In genomic region chr7:22105550-22105949, GRCh38 we compare ENCODE assay signal across 25 cellular contexts.
A peak's percentile ranks its signal among the peaks of the same experiment; 100 is the strongest.
DNase-seq lines count a peak whose midpoint lies in the region; ATAC-seq, FAIRE-seq and TF ChIP-seq lines count a peak whose summit lies in the region.
"Had no signal": no experiment of that assay in that cellular context is flagged by ENCODE, and none has a peak within 500 bp of the region (broad histone marks: within the 10 kb centered on the region; RNA-seq: fewer than 3 reads in every experiment).

No MANE protein-coding gene starts in this region.

- H4K20me1 ChIP-seq in K562 (replicated peaks; ENCODE audit: control insufficient read depth, insufficient read depth, low read length) (no peaks in the 10 kb centered on the region), mammary epithelial cell (ENCODE audit: insufficient read depth, low read length) (no peaks in the 10 kb centered on the region)
- H4K20me1 ChIP-seq: BLaER1 treated with 17β-estradiol and CSF1 and Interleukin-3, amounts not matched to agents 10 nM and 100 nM had no signal

- H3K4me3 Mint-ChIP-seq in Calu3 (ENCODE audit: low read depth, unreplicated experiment): no peak overlapping the region
- H3K4me3 Mint-ChIP-seq: CD14-positive monocyte; CD4-positive, alpha-beta T cell; CD8-positive, alpha-beta memory T cell; HFFc6 had no signal

- ATAC-seq in K562 (no peak), GM21825 (IDR thresholded peaks at IDR 0.05; ENCODE audit: unreplicated experiment) (no peak)
- ATAC-seq: A549 had no signal

- H3K4me1 ChIP-seq in K562 (replicated peaks in 1 of 2; ENCODE audit: control insufficient read depth in 2 of 2, insufficient read depth in 2 of 2, low read length in 2 of 2) (peaks cover 0 to 5% of the 10 kb centered on the region in 2 experiments; a peak in 2 of 5 replicates), tibial nerve (peaks cover 0 to 20% (median 17%) of the 10 kb centered on the region in 4 donors), mammary epithelial cell (ENCODE audit: insufficient read depth, low read length) (no peaks in the 10 kb centered on the region)
- H3K4me1 ChIP-seq: A549, HAP-1 had no signal

- peaks cover 21% of the 10 kb centered on the region for H3K36me3 Mint-ChIP-seq in Calu3 (ENCODE audit: insufficient read depth, unreplicated experiment)
- H3K36me3 Mint-ChIP-seq: CD14-positive monocyte; CD8-positive, alpha-beta memory T cell had no signal

- dilution Hi-C loops in mammary epithelial cell (cut with HindIII; ENCODE audit: low sequenced_read_pairs): loop anchor here (25.0 kb wide), 1 partner anchor 357 kb away; no protein-coding TSS in a partner anchor

- WGBS in K562 (ENCODE audit: insufficient coverage, low coverage, missing lambda C conversion rate): 39% methylated on average over 7 of the region's 7 CpGs
- WGBS in tibial nerve, 2 donors: 91 to 95% methylated on average over 7 of the region's 7 CpGs
- WGBS in mammary epithelial cell (ENCODE audit: low coverage, missing lambda C conversion rate): 90% methylated on average over 7 of the region's 7 CpGs

- H3K27me3 ChIP-seq in K562 (ENCODE audit: control insufficient read depth in 2 of 2, insufficient read depth in 2 of 2, low read length in 2 of 2) (peaks cover 16 to 28% of the 10 kb centered on the region in 2 experiments; a peak in 4 of 5 replicates), dorsolateral prefrontal cortex (no peaks in the 10 kb centered on the region), tibial nerve (no peaks in the 10 kb centered on the region), mammary epithelial cell (ENCODE audit: insufficient read depth, low read length) (no peaks in the 10 kb centered on the region)
- H3K27me3 ChIP-seq: BLaER1 treated with 17β-estradiol and CSF1 and Interleukin-3, amounts not matched to agents 10 nM and 100 nM had no signal

- H2AFZ ChIP-seq in K562 (ENCODE audit: low read depth, low read length) (no peak overlapping the region), mammary epithelial cell (ENCODE audit: low read depth, low read length) (no peak overlapping the region)

- peak overlapping the region; percentile 22 for H3K27ac Mint-ChIP-seq in Calu3 (ENCODE audit: unreplicated experiment)
- H3K27ac Mint-ChIP-seq: CD14-positive monocyte; CD4-positive, alpha-beta T cell; CD8-positive, alpha-beta memory T cell; HFFc6 had no signal

- in situ Hi-C loops in K562 (cut with MboI) (loop anchor here (5.0 to 25.0 kb wide), 3 partner anchors 382 to 962 kb away; partner anchors contain the start of gene IL6), mammary epithelial cell (cut with MboI; ENCODE audit: low sequenced_read_pairs in 2 of 2) (loop anchor here (5.0 to 10.0 kb wide), 2 partner anchors 189 to 382 kb away; no protein-coding TSS in a partner anchor)

- no peaks in the 10 kb centered on the region for H3K9me1 ChIP-seq in K562 (ENCODE audit: control insufficient read depth, insufficient read depth, low read length)

- H3K27ac ChIP-seq in K562 (ENCODE audit: extremely low read depth, low read depth, low read length) (no peak overlapping the region), dorsolateral prefrontal cortex (peak overlapping the region in 57 of 59 donors; percentile 27 to 100 (median 99)), temporal lobe (ENCODE audit: low read depth, low read length) (peak overlapping the region; percentile 100), tibial nerve (no peak overlapping the region), mammary epithelial cell (ENCODE audit: insufficient read depth, low read depth, low read length) (no peak overlapping the region)
- H3K27ac ChIP-seq: A549; BLaER1 treated with 17β-estradiol and CSF1 and Interleukin-3, amounts not matched to agents 10 nM and 100 nM had no signal

- intact Hi-C loops in Calu3 (cut with micrococcal nuclease; ENCODE audit: unreplicated experiment): no loop called here
- intact Hi-C loops in K562 (cut with micrococcal nuclease): no loop called here
- intact Hi-C loops in dorsolateral prefrontal cortex (cut with DNase I): no loop called here
- intact Hi-C loops in mammary epithelial cell (cut with micrococcal nuclease): loop anchor here (10.0 kb wide), 1 partner anchor 919 kb away; no protein-coding TSS in a partner anchor

- TF ChIP-seq EP300 in K562 (IDR thresholded peaks at IDR 0.05; ENCODE audit: low read length): no peak
- TF ChIP-seq EP300 in tibial nerve (IDR thresholded peaks at IDR 0.05): no peak

- no peak for DNase-seq in Calu3
- no peak for DNase-seq in K562 (ENCODE audit: extremely low read depth in 1 of 4, low spot score in 3 of 4)
- DNase-seq in dorsolateral prefrontal cortex: no peak
- DNase-seq in tibial nerve (ENCODE audit: low spot score in 2 of 2): no peak
- DNase-seq in mammary epithelial cell: no peak
- DNase-seq: 8988T; ACHN; AML-193; BE2C; CD4-positive, alpha-beta T cell; CD8-positive, alpha-beta memory T cell; DMS53; DMS79 treated with DMSO at 0.1 percent for 48 hours; GF-D8; GOT3; HFFc6 had no signal

- no peaks in the 10 kb centered on the region for H3K9me3 Mint-ChIP-seq in Calu3 (ENCODE audit: low read depth, unreplicated experiment)
- H3K9me3 Mint-ChIP-seq: CD14-positive monocyte; CD4-positive, alpha-beta T cell; CD8-positive, alpha-beta memory T cell; HFFc6 had no signal

- H3K9me3 ChIP-seq in K562 (replicated peaks; ENCODE audit: control insufficient read depth, insufficient read depth, low read depth, low read length) (no peaks in the 10 kb centered on the region), tibial nerve (no peaks in the 10 kb centered on the region), mammary epithelial cell (replicated peaks; ENCODE audit: insufficient read depth, low read length) (no peaks in the 10 kb centered on the region)
- H3K9me3 ChIP-seq: A549; BE2C; BLaER1 treated with 17β-estradiol and CSF1 and Interleukin-3, amounts not matched to agents 10 nM and 100 nM; HAP-1 had no signal

- H3K79me2 ChIP-seq in K562 (ENCODE audit: control insufficient read depth, insufficient read depth, low read length): no peaks in the 10 kb centered on the region
- no peaks in the 10 kb centered on the region for H3K79me2 ChIP-seq in mammary epithelial cell (ENCODE audit: insufficient read depth, low read length)

- H3K27me3 Mint-ChIP-seq in Calu3 (ENCODE audit: unreplicated experiment): peaks cover 27% of the 10 kb centered on the region

- peaks cover 15% of the 10 kb centered on the region for H3K4me1 Mint-ChIP-seq in Calu3 (ENCODE audit: low read depth, unreplicated experiment)

- H3K4me3 ChIP-seq in K562: no peak overlapping the region
- H3K4me3 ChIP-seq in dorsolateral prefrontal cortex: no peak overlapping the region
- no peak overlapping the region for H3K4me3 ChIP-seq in tibial nerve
- H3K4me3 ChIP-seq in mammary epithelial cell (replicated peaks in 1 of 3; ENCODE audit: insufficient read depth in 1 of 3, low read depth in 2 of 3, low read length in 3 of 3): no peak overlapping the region
- H3K4me3 ChIP-seq: A549; BLaER1 treated with 17β-estradiol and CSF1 and Interleukin-3, amounts not matched to agents 10 nM and 100 nM; HAP-1 had no signal

- FAIRE-seq in K562 (lab: Jason Lieb, UNC): peak; percentile 15
- FAIRE-seq: A549, GM12891, GM18507, H54 had no signal

- TF ChIP-seq RAD21 in K562 (CRISPR knock-in tag; conservative IDR thresholded peaks at IDR 0.05 in 1 of 2, IDR thresholded peaks at IDR 0.05 in 1 of 2): no peak

- H3K36me3 ChIP-seq in K562 (ENCODE audit: control insufficient read depth, insufficient read depth, low read length) (no peaks in the 10 kb centered on the region), tibial nerve (no peaks in the 10 kb centered on the region), mammary epithelial cell (ENCODE audit: insufficient read depth, low read length) (no peaks in the 10 kb centered on the region)
- H3K36me3 ChIP-seq: BE2C; BLaER1 treated with 17β-estradiol and CSF1 and Interleukin-3, amounts not matched to agents 10 nM and 100 nM; HAP-1 had no signal

- no peak for TF ChIP-seq POLR2A in K562 (conservative IDR thresholded peaks at IDR 0.05)
- no peak for TF ChIP-seq POLR2A in tibial nerve (IDR thresholded peaks at IDR 0.05)

- no peak overlapping the region for H3K9ac ChIP-seq in K562 (ENCODE audit: insufficient read depth in 1 of 2, low read depth in 2 of 2, low read length in 2 of 2)
- H3K9ac ChIP-seq in mammary epithelial cell (ENCODE audit: insufficient read depth, low read length): no peak overlapping the region
- H3K9ac ChIP-seq: BLaER1 treated with 17β-estradiol and CSF1 and Interleukin-3, amounts not matched to agents 10 nM and 100 nM had no signal

- no peak overlapping the region for H3K4me2 ChIP-seq in K562 (ENCODE audit: insufficient read depth, low read length)
- H3K4me2 ChIP-seq in mammary epithelial cell (ENCODE audit: insufficient read depth, low read depth, low read length): no peak overlapping the region
- H3K4me2 ChIP-seq: A549; BLaER1 treated with 17β-estradiol and CSF1 and Interleukin-3, amounts not matched to agents 10 nM and 100 nM had no signal

- TF ChIP-seq CTCF in Calu3 (IDR thresholded peaks at IDR 0.05; ENCODE audit: unreplicated experiment) (no peak), K562 (IDR thresholded peaks at IDR 0.05 in 2 of 3, conservative IDR thresholded peaks at IDR 0.05 in 1 of 3; ENCODE audit: insufficient read depth in 2 of 3, low read depth in 1 of 3, low read length in 3 of 3) (no peak), dorsolateral prefrontal cortex (IDR thresholded peaks at IDR 0.05 in 54 of 56, conservative IDR thresholded peaks at IDR 0.05 in 2 of 56; ENCODE audit: low read depth in 1 of 56, partially characterized antibody in 56 of 56) (no peak), tibial nerve (IDR thresholded peaks at IDR 0.05) (no peak), mammary epithelial cell (conservative IDR thresholded peaks at IDR 0.05 in 1 of 2, IDR thresholded peaks at IDR 0.05 in 1 of 2; ENCODE audit: extremely low read depth in 1 of 2, insufficient read depth in 1 of 2, low read depth in 1 of 2, low read length in 2 of 2) (no peak)

- POLR2A ChIA-PET in K562 (lab: Yijun Ruan, JAX): no interaction called here

- CTCF ChIA-PET in Calu3 (lab: Charles Lee) (no interaction called here), K562 (lab: Yijun Ruan, JAX; ENCODE audit: low intra/inter-chr PET ratio) (no interaction called here), mammary epithelial cell (lab: Charles Lee; ENCODE audit: low non-redundant PET) (no interaction called here)

- BruUV-seq in Calu3 (replicated peaks; lab: Mats Ljungman, UMichigan): no TSS peak
- no TSS peak for BruUV-seq in K562 (replicated peaks; lab: Mats Ljungman, UMichigan)
- BruUV-seq in mammary epithelial cell (replicated peaks; lab: Mats Ljungman, UMichigan): no TSS peak

Comparison
In these comparisons a context has a peak if more than half of its experiments do, and no peak if none do; other contexts are left out.
1. H3K27ac ChIP-seq: peak in dorsolateral prefrontal cortex (57 of 59) and temporal lobe (single experiment); none in K562 (single experiment), tibial nerve (0 of 4) and mammary epithelial cell (single experiment).